1 cellular context compared by ENCODE assay signal in genomic region chr16:30535777-30536190, GRCh38.
TF ChIP-seq lines count a peak whose summit lies in the region.

No MANE protein-coding gene starts in this region.

TF ChIP-seq in HepG2, 621 proteins besides CTCF, POLR2A, EP300 and RAD21 (continued from another document and continues in another):
- TF ChIP-seq ZNF687 (CRISPR knock-in tag; IDR thresholded peaks at IDR 0.05) (peak; percentile 97), ZC3H4 (CRISPR knock-in tag; IDR thresholded peaks at IDR 0.05; ENCODE audit: borderline replicate concordance) (no peak), ZMAT3 (CRISPR knock-in tag; conservative IDR thresholded peaks at IDR 0.05) (no peak; the same call in 1 of the 2 replicates), ZNF780A (CRISPR knock-in tag; IDR thresholded peaks at IDR 0.05) (no peak), MIER2 (CRISPR knock-in tag; IDR thresholded peaks at IDR 0.05) (no peak), JARID2 (CRISPR knock-in tag; IDR thresholded peaks at IDR 0.05; ENCODE audit: insufficient replicate concordance) (no peak), NFIC (IDR thresholded peaks at IDR 0.05; ENCODE audit: low read length) (no peak), FLYWCH1 (CRISPR knock-in tag; IDR thresholded peaks at IDR 0.05) (no peak), RFX3 (CRISPR knock-in tag; IDR thresholded peaks at IDR 0.05) (no peak), ZHX2 (IDR thresholded peaks at IDR 0.05; ENCODE audit: low read depth) (peak; percentile 81), ZHX2 (CRISPR knock-in tag; IDR thresholded peaks at IDR 0.05; ENCODE audit: borderline replicate concordance) (no peak), ZFP36 (IDR thresholded peaks at IDR 0.05; ENCODE audit: borderline replicate concordance, low read depth, low read length, partially characterized antibody) (no peak), RBM22 (optimal IDR thresholded peaks at IDR 0.05; ENCODE audit: low read length) (no peak), NFYC (CRISPR knock-in tag; IDR thresholded peaks at IDR 0.05) (no peak), EZH2 (conservative IDR thresholded peaks at IDR 0.05; ENCODE audit: low read depth, low read length) (no peak), ZFP90 (CRISPR knock-in tag; IDR thresholded peaks at IDR 0.05; ENCODE audit: borderline replicate concordance) (no peak), RXRB (CRISPR knock-in tag; IDR thresholded peaks at IDR 0.05; ENCODE audit: borderline replicate concordance) (peak; percentile 31; the same call in 1 of the 2 replicates), HNRNPUL1 (IDR thresholded peaks at IDR 0.05; ENCODE audit: low read depth, low read length) (no peak), ZNF510 (CRISPR knock-in tag; IDR thresholded peaks at IDR 0.05; ENCODE audit: low read depth) (peak; percentile 5; the same call in 1 of the 2 replicates), SOX13 (IDR thresholded peaks at IDR 0.05) (no peak), SOX13 (CRISPR knock-in tag; conservative IDR thresholded peaks at IDR 0.05 in 1 of 2, IDR thresholded peaks at IDR 0.05 in 1 of 2) (peak; percentile 0 to 32; a peak in 1 of 4 replicates), ISX (CRISPR knock-in tag; conservative IDR thresholded peaks at IDR 0.05) (no peak), NFE2 (CRISPR knock-in tag; IDR thresholded peaks at IDR 0.05) (no peak), NFIB (CRISPR knock-in tag; IDR thresholded peaks at IDR 0.05; ENCODE audit: borderline replicate concordance) (no peak), ZNF530 (CRISPR knock-in tag; IDR thresholded peaks at IDR 0.05; ENCODE audit: low read depth) (no peak), SATB2 (CRISPR knock-in tag; IDR thresholded peaks at IDR 0.05) (no peak; the same call in 1 of the 2 replicates), ZNF446 (CRISPR knock-in tag; IDR thresholded peaks at IDR 0.05) (0 out of 2 replicates have a peak, but pooled peaks have one; percentile 93), ZNF260 (CRISPR knock-in tag; IDR thresholded peaks at IDR 0.05; ENCODE audit: borderline replicate concordance, low read depth) (no peak), ZNF841 (CRISPR knock-in tag; IDR thresholded peaks at IDR 0.05; ENCODE audit: borderline replicate concordance) (no peak), SRSF9 (IDR thresholded peaks at IDR 0.05; ENCODE audit: borderline replicate concordance, insufficient read depth, low read depth, low read length, poor library complexity, severe bottlenecking) (no peak), ZFP41 (CRISPR knock-in tag; IDR thresholded peaks at IDR 0.05; ENCODE audit: borderline replicate concordance) (peak; percentile 83; the same call in 1 of the 2 replicates), ZNF121 (CRISPR knock-in tag; IDR thresholded peaks at IDR 0.05) (peak; percentile 49; the same call in 1 of the 2 replicates), GATAD1 (CRISPR knock-in tag; IDR thresholded peaks at IDR 0.05) (peak; percentile 46), HCFC1 (IDR thresholded peaks at IDR 0.05; ENCODE audit: low read depth, low read length) (no peak; the same call in 1 of the 2 replicates), MED13 (CRISPR knock-in tag; IDR thresholded peaks at IDR 0.05) (no peak), MAX (IDR thresholded peaks at IDR 0.05) (peak; percentile 95)
- TF ChIP-seq, protein P1, sequence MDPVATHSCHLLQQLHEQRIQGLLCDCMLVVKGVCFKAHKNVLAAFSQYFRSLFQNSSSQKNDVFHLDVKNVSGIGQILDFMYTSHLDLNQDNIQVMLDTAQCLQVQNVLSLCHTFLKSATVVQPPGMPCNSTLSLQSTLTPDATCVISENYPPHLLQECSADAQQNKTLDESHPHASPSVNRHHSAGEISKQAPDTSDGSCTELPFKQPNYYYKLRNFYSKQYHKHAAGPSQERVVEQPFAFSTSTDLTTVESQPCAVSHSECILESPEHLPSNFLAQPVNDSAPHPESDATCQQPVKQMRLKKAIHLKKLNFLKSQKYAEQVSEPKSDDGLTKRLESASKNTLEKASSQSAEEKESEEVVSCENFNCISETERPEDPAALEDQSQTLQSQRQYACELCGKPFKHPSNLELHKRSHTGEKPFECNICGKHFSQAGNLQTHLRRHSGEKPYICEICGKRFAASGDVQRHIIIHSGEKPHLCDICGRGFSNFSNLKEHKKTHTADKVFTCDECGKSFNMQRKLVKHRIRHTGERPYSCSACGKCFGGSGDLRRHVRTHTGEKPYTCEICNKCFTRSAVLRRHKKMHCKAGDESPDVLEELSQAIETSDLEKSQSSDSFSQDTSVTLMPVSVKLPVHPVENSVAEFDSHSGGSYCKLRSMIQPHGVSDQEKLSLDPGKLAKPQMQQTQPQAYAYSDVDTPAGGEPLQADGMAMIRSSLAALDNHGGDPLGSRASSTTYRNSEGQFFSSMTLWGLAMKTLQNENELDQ (CRISPR knock-in tag; IDR thresholded peaks at IDR 0.05; ENCODE audit: borderline replicate concordance): no peak
- TF ChIP-seq, protein P2, sequence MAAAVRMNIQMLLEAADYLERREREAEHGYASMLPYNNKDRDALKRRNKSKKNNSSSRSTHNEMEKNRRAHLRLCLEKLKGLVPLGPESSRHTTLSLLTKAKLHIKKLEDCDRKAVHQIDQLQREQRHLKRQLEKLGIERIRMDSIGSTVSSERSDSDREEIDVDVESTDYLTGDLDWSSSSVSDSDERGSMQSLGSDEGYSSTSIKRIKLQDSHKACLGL (CRISPR knock-in tag; IDR thresholded peaks at IDR 0.05): peak; percentile 68; the same call in 1 of the 2 replicates
- TF ChIP-seq, protein P3, sequence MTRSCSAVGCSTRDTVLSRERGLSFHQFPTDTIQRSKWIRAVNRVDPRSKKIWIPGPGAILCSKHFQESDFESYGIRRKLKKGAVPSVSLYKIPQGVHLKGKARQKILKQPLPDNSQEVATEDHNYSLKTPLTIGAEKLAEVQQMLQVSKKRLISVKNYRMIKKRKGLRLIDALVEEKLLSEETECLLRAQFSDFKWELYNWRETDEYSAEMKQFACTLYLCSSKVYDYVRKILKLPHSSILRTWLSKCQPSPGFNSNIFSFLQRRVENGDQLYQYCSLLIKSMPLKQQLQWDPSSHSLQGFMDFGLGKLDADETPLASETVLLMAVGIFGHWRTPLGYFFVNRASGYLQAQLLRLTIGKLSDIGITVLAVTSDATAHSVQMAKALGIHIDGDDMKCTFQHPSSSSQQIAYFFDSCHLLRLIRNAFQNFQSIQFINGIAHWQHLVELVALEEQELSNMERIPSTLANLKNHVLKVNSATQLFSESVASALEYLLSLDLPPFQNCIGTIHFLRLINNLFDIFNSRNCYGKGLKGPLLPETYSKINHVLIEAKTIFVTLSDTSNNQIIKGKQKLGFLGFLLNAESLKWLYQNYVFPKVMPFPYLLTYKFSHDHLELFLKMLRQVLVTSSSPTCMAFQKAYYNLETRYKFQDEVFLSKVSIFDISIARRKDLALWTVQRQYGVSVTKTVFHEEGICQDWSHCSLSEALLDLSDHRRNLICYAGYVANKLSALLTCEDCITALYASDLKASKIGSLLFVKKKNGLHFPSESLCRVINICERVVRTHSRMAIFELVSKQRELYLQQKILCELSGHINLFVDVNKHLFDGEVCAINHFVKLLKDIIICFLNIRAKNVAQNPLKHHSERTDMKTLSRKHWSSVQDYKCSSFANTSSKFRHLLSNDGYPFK (CRISPR knock-in tag; IDR thresholded peaks at IDR 0.05; ENCODE audit: borderline replicate concordance): no peak; the same call in 1 of the 2 replicates
- TF ChIP-seq, protein P4, sequence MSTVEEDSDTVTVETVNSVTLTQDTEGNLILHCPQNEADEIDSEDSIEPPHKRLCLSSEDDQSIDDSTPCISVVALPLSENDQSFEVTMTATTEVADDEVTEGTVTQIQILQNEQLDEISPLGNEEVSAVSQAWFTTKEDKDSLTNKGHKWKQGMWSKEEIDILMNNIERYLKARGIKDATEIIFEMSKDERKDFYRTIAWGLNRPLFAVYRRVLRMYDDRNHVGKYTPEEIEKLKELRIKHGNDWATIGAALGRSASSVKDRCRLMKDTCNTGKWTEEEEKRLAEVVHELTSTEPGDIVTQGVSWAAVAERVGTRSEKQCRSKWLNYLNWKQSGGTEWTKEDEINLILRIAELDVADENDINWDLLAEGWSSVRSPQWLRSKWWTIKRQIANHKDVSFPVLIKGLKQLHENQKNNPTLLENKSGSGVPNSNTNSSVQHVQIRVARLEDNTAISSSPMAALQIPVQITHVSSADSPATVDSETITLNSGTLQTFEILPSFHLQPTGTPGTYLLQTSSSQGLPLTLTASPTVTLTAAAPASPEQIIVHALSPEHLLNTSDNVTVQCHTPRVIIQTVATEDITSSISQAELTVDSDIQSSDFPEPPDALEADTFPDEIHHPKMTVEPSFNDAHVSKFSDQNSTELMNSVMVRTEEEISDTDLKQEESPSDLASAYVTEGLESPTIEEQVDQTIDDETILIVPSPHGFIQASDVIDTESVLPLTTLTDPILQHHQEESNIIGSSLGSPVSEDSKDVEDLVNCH (CRISPR knock-in tag; IDR thresholded peaks at IDR 0.05): no peak
- TF ChIP-seq, protein P5, sequence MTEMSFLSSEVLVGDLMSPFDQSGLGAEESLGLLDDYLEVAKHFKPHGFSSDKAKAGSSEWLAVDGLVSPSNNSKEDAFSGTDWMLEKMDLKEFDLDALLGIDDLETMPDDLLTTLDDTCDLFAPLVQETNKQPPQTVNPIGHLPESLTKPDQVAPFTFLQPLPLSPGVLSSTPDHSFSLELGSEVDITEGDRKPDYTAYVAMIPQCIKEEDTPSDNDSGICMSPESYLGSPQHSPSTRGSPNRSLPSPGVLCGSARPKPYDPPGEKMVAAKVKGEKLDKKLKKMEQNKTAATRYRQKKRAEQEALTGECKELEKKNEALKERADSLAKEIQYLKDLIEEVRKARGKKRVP (CRISPR knock-in tag; IDR thresholded peaks at IDR 0.05): no peak
- TF ChIP-seq, protein P6, sequence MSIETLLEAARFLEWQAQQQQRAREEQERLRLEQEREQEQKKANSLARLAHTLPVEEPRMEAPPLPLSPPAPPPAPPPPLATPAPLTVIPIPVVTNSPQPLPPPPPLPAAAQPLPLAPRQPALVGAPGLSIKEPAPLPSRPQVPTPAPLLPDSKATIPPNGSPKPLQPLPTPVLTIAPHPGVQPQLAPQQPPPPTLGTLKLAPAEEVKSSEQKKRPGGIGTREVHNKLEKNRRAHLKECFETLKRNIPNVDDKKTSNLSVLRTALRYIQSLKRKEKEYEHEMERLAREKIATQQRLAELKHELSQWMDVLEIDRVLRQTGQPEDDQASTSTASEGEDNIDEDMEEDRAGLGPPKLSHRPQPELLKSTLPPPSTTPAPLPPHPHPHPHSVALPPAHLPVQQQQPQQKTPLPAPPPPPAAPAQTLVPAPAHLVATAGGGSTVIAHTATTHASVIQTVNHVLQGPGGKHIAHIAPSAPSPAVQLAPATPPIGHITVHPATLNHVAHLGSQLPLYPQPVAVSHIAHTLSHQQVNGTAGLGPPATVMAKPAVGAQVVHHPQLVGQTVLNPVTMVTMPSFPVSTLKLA (IDR thresholded peaks at IDR 0.05): no peak
